ENCODE assay signal across 1 cellular context in genomic region chr4:159010563-159011260, GRCh38.
A peak's percentile ranks its signal among the peaks of the same experiment; 100 is the strongest.
TF ChIP-seq lines count a peak whose summit lies in the region.

No MANE protein-coding gene starts in this region.

TF ChIP-seq in HepG2, 621 proteins besides CTCF, POLR2A, EP300 and RAD21 (continued from another document and continues in another):
- TF ChIP-seq, protein P1, sequence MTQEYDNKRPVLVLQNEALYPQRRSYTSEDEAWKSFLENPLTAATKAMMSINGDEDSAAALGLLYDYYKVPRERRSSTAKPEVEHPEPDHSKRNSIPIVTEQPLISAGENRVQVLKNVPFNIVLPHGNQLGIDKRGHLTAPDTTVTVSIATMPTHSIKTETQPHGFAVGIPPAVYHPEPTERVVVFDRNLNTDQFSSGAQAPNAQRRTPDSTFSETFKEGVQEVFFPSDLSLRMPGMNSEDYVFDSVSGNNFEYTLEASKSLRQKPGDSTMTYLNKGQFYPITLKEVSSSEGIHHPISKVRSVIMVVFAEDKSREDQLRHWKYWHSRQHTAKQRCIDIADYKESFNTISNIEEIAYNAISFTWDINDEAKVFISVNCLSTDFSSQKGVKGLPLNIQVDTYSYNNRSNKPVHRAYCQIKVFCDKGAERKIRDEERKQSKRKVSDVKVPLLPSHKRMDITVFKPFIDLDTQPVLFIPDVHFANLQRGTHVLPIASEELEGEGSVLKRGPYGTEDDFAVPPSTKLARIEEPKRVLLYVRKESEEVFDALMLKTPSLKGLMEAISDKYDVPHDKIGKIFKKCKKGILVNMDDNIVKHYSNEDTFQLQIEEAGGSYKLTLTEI (CRISPR knock-in tag; conservative IDR thresholded peaks at IDR 0.05) = no peak
- TF ChIP-seq JUND (CRISPR knock-in tag; IDR thresholded peaks at IDR 0.05) = no peak
- TF ChIP-seq, protein P2, sequence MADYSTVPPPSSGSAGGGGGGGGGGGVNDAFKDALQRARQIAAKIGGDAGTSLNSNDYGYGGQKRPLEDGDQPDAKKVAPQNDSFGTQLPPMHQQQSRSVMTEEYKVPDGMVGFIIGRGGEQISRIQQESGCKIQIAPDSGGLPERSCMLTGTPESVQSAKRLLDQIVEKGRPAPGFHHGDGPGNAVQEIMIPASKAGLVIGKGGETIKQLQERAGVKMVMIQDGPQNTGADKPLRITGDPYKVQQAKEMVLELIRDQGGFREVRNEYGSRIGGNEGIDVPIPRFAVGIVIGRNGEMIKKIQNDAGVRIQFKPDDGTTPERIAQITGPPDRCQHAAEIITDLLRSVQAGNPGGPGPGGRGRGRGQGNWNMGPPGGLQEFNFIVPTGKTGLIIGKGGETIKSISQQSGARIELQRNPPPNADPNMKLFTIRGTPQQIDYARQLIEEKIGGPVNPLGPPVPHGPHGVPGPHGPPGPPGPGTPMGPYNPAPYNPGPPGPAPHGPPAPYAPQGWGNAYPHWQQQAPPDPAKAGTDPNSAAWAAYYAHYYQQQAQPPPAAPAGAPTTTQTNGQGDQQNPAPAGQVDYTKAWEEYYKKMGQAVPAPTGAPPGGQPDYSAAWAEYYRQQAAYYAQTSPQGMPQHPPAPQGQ (CRISPR knock-in tag; IDR thresholded peaks at IDR 0.05; ENCODE audit: borderline replicate concordance) = no peak
- TF ChIP-seq, protein P3, sequence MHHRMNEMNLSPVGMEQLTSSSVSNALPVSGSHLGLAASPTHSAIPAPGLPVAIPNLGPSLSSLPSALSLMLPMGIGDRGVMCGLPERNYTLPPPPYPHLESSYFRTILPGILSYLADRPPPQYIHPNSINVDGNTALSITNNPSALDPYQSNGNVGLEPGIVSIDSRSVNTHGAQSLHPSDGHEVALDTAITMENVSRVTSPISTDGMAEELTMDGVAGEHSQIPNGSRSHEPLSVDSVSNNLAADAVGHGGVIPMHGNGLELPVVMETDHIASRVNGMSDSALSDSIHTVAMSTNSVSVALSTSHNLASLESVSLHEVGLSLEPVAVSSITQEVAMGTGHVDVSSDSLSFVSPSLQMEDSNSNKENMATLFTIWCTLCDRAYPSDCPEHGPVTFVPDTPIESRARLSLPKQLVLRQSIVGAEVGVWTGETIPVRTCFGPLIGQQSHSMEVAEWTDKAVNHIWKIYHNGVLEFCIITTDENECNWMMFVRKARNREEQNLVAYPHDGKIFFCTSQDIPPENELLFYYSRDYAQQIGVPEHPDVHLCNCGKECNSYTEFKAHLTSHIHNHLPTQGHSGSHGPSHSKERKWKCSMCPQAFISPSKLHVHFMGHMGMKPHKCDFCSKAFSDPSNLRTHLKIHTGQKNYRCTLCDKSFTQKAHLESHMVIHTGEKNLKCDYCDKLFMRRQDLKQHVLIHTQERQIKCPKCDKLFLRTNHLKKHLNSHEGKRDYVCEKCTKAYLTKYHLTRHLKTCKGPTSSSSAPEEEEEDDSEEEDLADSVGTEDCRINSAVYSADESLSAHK (CRISPR knock-in tag; IDR thresholded peaks at IDR 0.05; ENCODE audit: borderline replicate concordance) = no peak
- no peak for TF ChIP-seq ZFP1 (CRISPR knock-in tag; IDR thresholded peaks at IDR 0.05)
- no peak for TF ChIP-seq ZUFSP (CRISPR knock-in tag; IDR thresholded peaks at IDR 0.05; ENCODE audit: borderline replicate concordance)
- no peak for TF ChIP-seq ZNF557 (CRISPR knock-in tag; IDR thresholded peaks at IDR 0.05)
- TF ChIP-seq ZNF180 (CRISPR knock-in tag; IDR thresholded peaks at IDR 0.05; ENCODE audit: borderline replicate concordance, low read depth) = no peak
- TF ChIP-seq, protein P4, sequence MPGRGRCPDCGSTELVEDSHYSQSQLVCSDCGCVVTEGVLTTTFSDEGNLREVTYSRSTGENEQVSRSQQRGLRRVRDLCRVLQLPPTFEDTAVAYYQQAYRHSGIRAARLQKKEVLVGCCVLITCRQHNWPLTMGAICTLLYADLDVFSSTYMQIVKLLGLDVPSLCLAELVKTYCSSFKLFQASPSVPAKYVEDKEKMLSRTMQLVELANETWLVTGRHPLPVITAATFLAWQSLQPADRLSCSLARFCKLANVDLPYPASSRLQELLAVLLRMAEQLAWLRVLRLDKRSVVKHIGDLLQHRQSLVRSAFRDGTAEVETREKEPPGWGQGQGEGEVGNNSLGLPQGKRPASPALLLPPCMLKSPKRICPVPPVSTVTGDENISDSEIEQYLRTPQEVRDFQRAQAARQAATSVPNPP (CRISPR knock-in tag; IDR thresholded peaks at IDR 0.05) = no peak
- TF ChIP-seq, protein P5, sequence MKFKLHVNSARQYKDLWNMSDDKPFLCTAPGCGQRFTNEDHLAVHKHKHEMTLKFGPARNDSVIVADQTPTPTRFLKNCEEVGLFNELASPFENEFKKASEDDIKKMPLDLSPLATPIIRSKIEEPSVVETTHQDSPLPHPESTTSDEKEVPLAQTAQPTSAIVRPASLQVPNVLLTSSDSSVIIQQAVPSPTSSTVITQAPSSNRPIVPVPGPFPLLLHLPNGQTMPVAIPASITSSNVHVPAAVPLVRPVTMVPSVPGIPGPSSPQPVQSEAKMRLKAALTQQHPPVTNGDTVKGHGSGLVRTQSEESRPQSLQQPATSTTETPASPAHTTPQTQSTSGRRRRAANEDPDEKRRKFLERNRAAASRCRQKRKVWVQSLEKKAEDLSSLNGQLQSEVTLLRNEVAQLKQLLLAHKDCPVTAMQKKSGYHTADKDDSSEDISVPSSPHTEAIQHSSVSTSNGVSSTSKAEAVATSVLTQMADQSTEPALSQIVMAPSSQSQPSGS (CRISPR knock-in tag; IDR thresholded peaks at IDR 0.05) = no peak
- no peak for TF ChIP-seq ZNF276 (CRISPR knock-in tag; IDR thresholded peaks at IDR 0.05; ENCODE audit: low read depth)
- TF ChIP-seq ZNF614 (CRISPR knock-in tag; IDR thresholded peaks at IDR 0.05; ENCODE audit: borderline replicate concordance) = 0 out of 2 replicates have a peak, but pooled peaks have one; percentile 41
- TF ChIP-seq ZFP90 (CRISPR knock-in tag; IDR thresholded peaks at IDR 0.05; ENCODE audit: borderline replicate concordance) = no peak
- TF ChIP-seq ZNF850 (CRISPR knock-in tag; conservative IDR thresholded peaks at IDR 0.05) = no peak
- TF ChIP-seq ZNF331 (CRISPR knock-in tag; IDR thresholded peaks at IDR 0.05) = no peak
- 0 out of 2 replicates have a peak, but pooled peaks have one; percentile 11 for TF ChIP-seq MAX (IDR thresholded peaks at IDR 0.05)
- no peak for TF ChIP-seq CREM (IDR thresholded peaks at IDR 0.05)
- no peak for TF ChIP-seq CREM (CRISPR knock-in tag; IDR thresholded peaks at IDR 0.05)
- no peak for TF ChIP-seq RBFOX2 (IDR thresholded peaks at IDR 0.05; ENCODE audit: low read depth, low read length)
- TF ChIP-seq PREB (CRISPR knock-in tag; IDR thresholded peaks at IDR 0.05) = no peak
- no peak for TF ChIP-seq ISL2 (CRISPR knock-in tag; IDR thresholded peaks at IDR 0.05)
- TF ChIP-seq CAMTA2 (CRISPR knock-in tag; IDR thresholded peaks at IDR 0.05; ENCODE audit: borderline replicate concordance) = no peak
- TF ChIP-seq ZNF12 (CRISPR knock-in tag; IDR thresholded peaks at IDR 0.05) = no peak
- TF ChIP-seq KLF6 (CRISPR knock-in tag; IDR thresholded peaks at IDR 0.05) = no peak
- no peak for TF ChIP-seq ZNF230 (CRISPR knock-in tag; IDR thresholded peaks at IDR 0.05)
- TF ChIP-seq STAG1 (CRISPR knock-in tag; IDR thresholded peaks at IDR 0.05) = no peak
- no peak for TF ChIP-seq MAFF (IDR thresholded peaks at IDR 0.05; ENCODE audit: low read depth, low read length)
- no peak for TF ChIP-seq ZNF746 (CRISPR knock-in tag; IDR thresholded peaks at IDR 0.05)
- TF ChIP-seq, protein P6, sequence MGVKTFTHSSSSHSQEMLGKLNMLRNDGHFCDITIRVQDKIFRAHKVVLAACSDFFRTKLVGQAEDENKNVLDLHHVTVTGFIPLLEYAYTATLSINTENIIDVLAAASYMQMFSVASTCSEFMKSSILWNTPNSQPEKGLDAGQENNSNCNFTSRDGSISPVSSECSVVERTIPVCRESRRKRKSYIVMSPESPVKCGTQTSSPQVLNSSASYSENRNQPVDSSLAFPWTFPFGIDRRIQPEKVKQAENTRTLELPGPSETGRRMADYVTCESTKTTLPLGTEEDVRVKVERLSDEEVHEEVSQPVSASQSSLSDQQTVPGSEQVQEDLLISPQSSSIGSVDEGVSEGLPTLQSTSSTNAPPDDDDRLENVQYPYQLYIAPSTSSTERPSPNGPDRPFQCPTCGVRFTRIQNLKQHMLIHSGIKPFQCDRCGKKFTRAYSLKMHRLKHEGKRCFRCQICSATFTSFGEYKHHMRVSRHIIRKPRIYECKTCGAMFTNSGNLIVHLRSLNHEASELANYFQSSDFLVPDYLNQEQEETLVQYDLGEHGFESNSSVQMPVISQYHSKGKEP (CRISPR knock-in tag; IDR thresholded peaks at IDR 0.05) = no peak
- TF ChIP-seq ZNF292 (CRISPR knock-in tag; IDR thresholded peaks at IDR 0.05; ENCODE audit: borderline replicate concordance, low read depth) = peak; percentile 60; the same call in 1 of the 2 replicates
- TF ChIP-seq ZNF75D (CRISPR knock-in tag; IDR thresholded peaks at IDR 0.05; ENCODE audit: borderline replicate concordance) = no peak
- no peak for TF ChIP-seq ZNF777 (CRISPR knock-in tag; IDR thresholded peaks at IDR 0.05)
- TF ChIP-seq, protein P7, sequence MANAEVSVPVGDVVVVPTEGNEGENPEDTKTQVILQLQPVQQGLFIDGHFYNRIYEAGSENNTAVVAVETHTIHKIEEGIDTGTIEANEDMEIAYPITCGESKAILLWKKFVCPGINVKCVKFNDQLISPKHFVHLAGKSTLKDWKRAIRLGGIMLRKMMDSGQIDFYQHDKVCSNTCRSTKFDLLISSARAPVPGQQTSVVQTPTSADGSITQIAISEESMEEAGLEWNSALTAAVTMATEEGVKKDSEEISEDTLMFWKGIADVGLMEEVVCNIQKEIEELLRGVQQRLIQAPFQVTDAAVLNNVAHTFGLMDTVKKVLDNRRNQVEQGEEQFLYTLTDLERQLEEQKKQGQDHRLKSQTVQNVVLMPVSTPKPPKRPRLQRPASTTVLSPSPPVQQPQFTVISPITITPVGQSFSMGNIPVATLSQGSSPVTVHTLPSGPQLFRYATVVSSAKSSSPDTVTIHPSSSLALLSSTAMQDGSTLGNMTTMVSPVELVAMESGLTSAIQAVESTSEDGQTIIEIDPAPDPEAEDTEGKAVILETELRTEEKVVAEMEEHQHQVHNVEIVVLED (CRISPR knock-in tag; IDR thresholded peaks at IDR 0.05; ENCODE audit: borderline replicate concordance) = no peak
- 0 out of 2 replicates have a peak, but pooled peaks have one; percentile 19 for TF ChIP-seq HDAC2 (CRISPR knock-in tag; IDR thresholded peaks at IDR 0.05)
- TF ChIP-seq ZNF501 (CRISPR knock-in tag; IDR thresholded peaks at IDR 0.05) = no peak
- TF ChIP-seq RFX3 (CRISPR knock-in tag; IDR thresholded peaks at IDR 0.05) = no peak
- no peak for TF ChIP-seq FOXC1 (CRISPR knock-in tag; IDR thresholded peaks at IDR 0.05; ENCODE audit: borderline replicate concordance)
- TF ChIP-seq ATF5 (CRISPR knock-in tag; IDR thresholded peaks at IDR 0.05; ENCODE audit: low read depth) = no peak
- no peak for TF ChIP-seq ASH2L (IDR thresholded peaks at IDR 0.05; ENCODE audit: insufficient read length, low read depth, low read length)
- no peak for TF ChIP-seq ETS1 (CRISPR knock-in tag; IDR thresholded peaks at IDR 0.05)
- TF ChIP-seq MLLT10 (CRISPR knock-in tag; IDR thresholded peaks at IDR 0.05) = no peak
- TF ChIP-seq NFE2 (CRISPR knock-in tag; IDR thresholded peaks at IDR 0.05) = no peak
- TF ChIP-seq, protein P8, sequence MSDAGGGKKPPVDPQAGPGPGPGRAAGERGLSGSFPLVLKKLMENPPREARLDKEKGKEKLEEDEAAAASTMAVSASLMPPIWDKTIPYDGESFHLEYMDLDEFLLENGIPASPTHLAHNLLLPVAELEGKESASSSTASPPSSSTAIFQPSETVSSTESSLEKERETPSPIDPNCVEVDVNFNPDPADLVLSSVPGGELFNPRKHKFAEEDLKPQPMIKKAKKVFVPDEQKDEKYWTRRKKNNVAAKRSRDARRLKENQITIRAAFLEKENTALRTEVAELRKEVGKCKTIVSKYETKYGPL (CRISPR knock-in tag; IDR thresholded peaks at IDR 0.05) = peak; percentile 58; the same call in 1 of the 2 replicates
